Comparison of ENCODE assay signal across 1 cellular context in the genomic region with DNA sequence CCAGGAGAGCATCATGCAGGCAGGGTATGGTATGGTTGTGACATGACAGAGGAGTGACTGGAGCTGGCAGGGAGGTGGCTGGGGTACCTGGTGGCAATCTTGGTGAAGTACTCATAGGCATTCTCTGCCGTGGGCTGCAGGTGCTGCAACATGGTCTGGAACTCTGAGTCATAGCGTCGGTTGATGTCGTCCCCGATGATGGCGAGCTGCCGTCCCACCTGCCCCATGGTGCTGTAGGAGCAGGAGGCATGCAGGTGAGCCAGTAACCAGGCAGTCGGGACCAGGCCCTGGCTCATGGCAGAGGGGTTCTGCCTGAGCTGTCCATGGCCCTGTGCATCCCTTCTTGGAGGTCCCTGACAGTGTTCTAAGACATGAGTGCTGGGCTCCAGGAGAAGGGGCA.
TF ChIP-seq lines count a peak whose summit lies in the region.

No MANE protein-coding gene starts in this region.

TF ChIP-seq in K562, 482 proteins besides CTCF, POLR2A, EP300 and RAD21:
- TF ChIP-seq POLR2H (tag; IDR thresholded peaks at IDR 0.05; ENCODE audit: low read depth) (no peak), L3MBTL2 (IDR thresholded peaks at IDR 0.05) (no peak), BCOR (IDR thresholded peaks at IDR 0.05) (no peak), WHSC1 (IDR thresholded peaks at IDR 0.05; ENCODE audit: low read length) (peak; percentile 64)
TF ChIP-seq in K562: peak in this region for 1.
